1 cellular context compared by ENCODE assay signal in the genomic region with DNA sequence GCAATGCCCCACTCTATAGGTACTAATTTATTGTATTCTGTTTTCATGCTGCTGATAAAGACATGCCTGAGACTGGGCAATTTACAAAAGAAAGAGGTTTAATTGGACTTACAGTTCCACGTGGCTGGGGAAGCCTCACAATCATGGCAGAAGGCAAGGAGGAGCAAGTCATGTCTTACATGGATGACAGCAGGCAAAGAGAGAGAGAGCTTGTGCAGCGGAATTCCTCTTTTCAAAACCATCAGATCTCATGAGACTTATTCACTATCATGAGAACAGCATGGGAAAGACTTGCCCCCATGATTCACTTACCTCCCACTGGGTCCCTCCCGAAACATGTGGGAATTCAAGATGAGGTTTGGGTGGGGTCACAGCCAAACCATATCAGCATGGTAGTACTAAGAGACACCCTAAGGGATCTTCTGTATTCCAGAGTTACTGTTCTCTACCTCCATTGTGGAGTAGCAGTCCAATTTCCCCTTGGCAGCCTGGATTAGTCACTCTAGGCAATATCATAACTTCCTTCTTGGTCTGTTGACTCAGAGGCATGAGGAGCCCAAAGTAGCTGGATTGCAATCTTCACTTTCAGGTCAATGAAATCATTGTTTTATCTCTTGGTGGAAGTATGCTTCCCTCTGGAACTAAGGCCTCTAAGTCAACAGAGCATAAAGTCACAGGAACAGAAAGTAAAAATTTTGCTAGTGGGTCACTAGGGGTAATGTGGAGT.
TF ChIP-seq lines count a peak whose summit lies in the region.
"Not testable (repeated sequence)": the region's sequence is repeated elsewhere in the genome, so short reads cannot be mapped to it uniquely, and the experiment has no call there.

No MANE protein-coding gene starts in this region.

TF ChIP-seq in K562, 482 proteins besides CTCF, POLR2A, EP300 and RAD21:
- TF ChIP-seq ZNF639 (CRISPR knock-in tag; conservative IDR thresholded peaks at IDR 0.05 in 1 of 2, IDR thresholded peaks at IDR 0.05 in 1 of 2) (0 out of 4 replicates have a peak, but pooled peaks of 1 of the 2 experiments have one; percentile 13), JUN (IDR thresholded peaks at IDR 0.05; ENCODE audit: borderline replicate concordance, low read depth, low read length) (peak; percentile 66; the same call in 1 of the 2 replicates), SOX6 (IDR thresholded peaks at IDR 0.05) (0 out of 2 replicates have a peak, but pooled peaks have one; percentile 22), CBFA2T3 (IDR thresholded peaks at IDR 0.05) (0 out of 2 replicates have a peak, but pooled peaks have one; percentile 5), ZNF431 (CRISPR knock-in tag; IDR thresholded peaks at IDR 0.05) (peak; percentile 98), CEBPG (tag; conservative IDR thresholded peaks at IDR 0.05 in 1 of 2, IDR thresholded peaks at IDR 0.05 in 1 of 2) (0 out of 4 replicates have a peak, but pooled peaks of 1 of the 2 experiments have one; percentile 26), ZNF584 (CRISPR knock-in tag; IDR thresholded peaks at IDR 0.05; ENCODE audit: low read depth) (0 out of 2 replicates have a peak, but pooled peaks have one; percentile 27), FOSL1 (tag; conservative IDR thresholded peaks at IDR 0.05) (peak; percentile 89), JUND (IDR thresholded peaks at IDR 0.05; ENCODE audit: borderline replicate concordance, low read depth, low read length) (peak; percentile 36; the same call in 1 of the 2 replicates), JUND (tag; IDR thresholded peaks at IDR 0.05; ENCODE audit: borderline replicate concordance, low read depth, low read length) (peak; percentile 45; the same call in 1 of the 3 replicates), TRIM24 (IDR thresholded peaks at IDR 0.05) (peak in 1 of 2 experiments; percentile 26; a peak in 2 of 4 replicates), ARID1B (IDR thresholded peaks at IDR 0.05) (peak; percentile 41; the same call in 1 of the 2 replicates), FOXA3 (CRISPR knock-in tag; conservative IDR thresholded peaks at IDR 0.05 in 1 of 2, IDR thresholded peaks at IDR 0.05 in 1 of 2) (peak in 1 of 2 experiments; percentile 78; a peak in 2 of 4 replicates), ZNF175 (CRISPR knock-in tag; IDR thresholded peaks at IDR 0.05; ENCODE audit: low read depth) (0 out of 2 replicates have a peak, but pooled peaks have one; percentile 46), ATF3 (IDR thresholded peaks at IDR 0.05) (peak; percentile 74)
- not testable (repeated sequence) for TF ChIP-seq JUN (CRISPR knock-in tag; IDR thresholded peaks at IDR 0.05; ENCODE audit: borderline replicate concordance); CEBPG (CRISPR knock-in tag; IDR thresholded peaks at IDR 0.05); ATF3 (CRISPR knock-in tag; conservative IDR thresholded peaks at IDR 0.05)
